ENCODE assay signal across 11 cellular contexts in the genomic region with DNA sequence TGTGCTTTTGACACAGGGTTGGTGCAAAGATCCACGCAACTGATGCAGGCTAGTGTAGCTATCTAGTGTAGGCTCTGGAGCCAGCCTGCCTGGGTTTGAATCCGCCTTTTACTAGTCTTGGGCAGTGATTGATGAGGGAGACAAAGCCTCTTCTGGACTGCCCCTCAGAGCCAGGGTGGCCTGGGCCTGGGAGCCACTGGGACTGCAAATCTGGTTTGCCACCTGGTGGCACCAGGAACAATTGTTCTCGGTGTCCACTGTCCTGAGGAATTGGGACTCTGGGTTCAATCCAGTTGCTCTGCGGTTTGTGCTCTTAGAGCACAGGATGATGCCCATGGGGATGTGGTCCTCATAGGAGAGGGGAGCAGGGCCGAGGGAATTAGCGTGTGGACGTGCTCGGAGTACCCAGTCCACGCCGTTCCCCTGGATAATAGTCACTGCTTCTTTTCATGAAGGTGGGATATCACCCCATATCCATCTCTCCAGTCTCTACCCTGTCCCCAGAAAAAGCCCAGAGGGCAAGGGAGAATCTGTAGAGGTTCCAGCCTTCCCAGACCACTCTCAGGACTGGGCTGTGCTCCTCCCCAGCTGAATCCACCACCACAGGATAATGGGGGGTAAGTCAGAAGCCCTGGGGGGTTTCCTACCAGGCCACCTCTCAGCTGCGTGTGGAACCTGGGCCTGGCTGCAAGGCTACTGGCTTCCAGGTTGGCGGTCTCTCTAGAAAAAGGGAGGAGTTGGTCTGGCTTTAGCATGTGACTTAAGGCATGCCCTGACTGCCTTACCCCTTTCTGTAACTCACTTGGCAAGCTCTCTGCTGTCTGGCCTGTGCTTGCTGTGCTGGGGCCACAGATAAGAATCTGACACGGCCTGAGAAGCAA. TPM values are rescaled to one million over a fixed set of nuclear protein-coding genes. Genes with fewer than 3 reads are reported as not detected.
DNase-seq lines count a peak whose midpoint lies in the region; ATAC-seq and TF ChIP-seq lines count a peak whose summit lies in the region.
"Had no signal": no experiment of that assay in that cellular context is flagged by ENCODE, and none has a peak within 500 bp of the region (broad histone marks: within the 10 kb centered on the region; RNA-seq: fewer than 3 reads in every experiment).

No MANE protein-coding gene starts in this region.

- no peak overlapping the region for H3K4me3 ChIP-seq in CD4-positive, CD25-positive, alpha-beta regulatory T cell (ENCODE audit: low read depth, low read length)
- no peak overlapping the region for H3K4me3 ChIP-seq in HEK293 (ENCODE audit: low read depth, low read length)

- DNase-seq in CD4-positive, CD25-positive, alpha-beta regulatory T cell = no peak
- no peak for DNase-seq in activated naive CD8-positive, alpha-beta T cell treated with anti-CD3 and anti-CD28 coated beads for 36 hours
- DNase-seq in mesothelial cell of epicardium (ENCODE audit: low spot score in 2 of 2, unreplicated experiment in 2 of 2) (no peak), NCI-H345 (lab: John Stamatoyannopoulos, UW) (no peak), ecto neural progenitor cell (ENCODE audit: low spot score) (no peak), DMS79 treated with DMSO at 0.1 percent for 48 hours (lab: John Stamatoyannopoulos, UW) (no peak)
- DNase-seq: colonic mucosa, NCI-H774, substantia nigra had no signal

- no peak overlapping the region for H3K27ac ChIP-seq in CD4-positive, CD25-positive, alpha-beta regulatory T cell (ENCODE audit: insufficient read depth, low read length, poor library complexity, severe bottlenecking)
- no peak overlapping the region for H3K27ac ChIP-seq in HEK293 (ENCODE audit: extremely low read depth, low read depth, low read length)
- H3K27ac ChIP-seq: colonic mucosa had no signal

- TF ChIP-seq CTCF in HEK293 (tag by site-specific recombination; IDR thresholded peaks at IDR 0.05) = 0 out of 2 replicates have a peak, but pooled peaks have one; percentile 24
- no peak for TF ChIP-seq CTCF in mesothelial cell of epicardium (IDR thresholded peaks at IDR 0.05; ENCODE audit: unreplicated experiment)

- peak overlapping the region in 2 of 3 donors; percentile 15 to 42 for H3K27ac Mint-ChIP-seq in CD4-positive, CD25-positive, alpha-beta regulatory T cell
- H3K27ac Mint-ChIP-seq in activated naive CD8-positive, alpha-beta T cell treated with anti-CD3 and anti-CD28 coated beads for 36 hours = no peak overlapping the region
- no peak overlapping the region for H3K27ac Mint-ChIP-seq in mesothelial cell of epicardium

- H3K4me1 ChIP-seq in CD4-positive, CD25-positive, alpha-beta regulatory T cell (ENCODE audit: control insufficient read depth, insufficient read depth, low read length, poor library complexity, severe bottlenecking) = peaks cover 17% of the 10 kb centered on the region
- H3K4me1 ChIP-seq in HEK293 (ENCODE audit: control insufficient read depth, insufficient read depth, low read length) = 0 out of 2 replicates have a peak, but pooled peaks cover 2% of the 10 kb centered on the region
- H3K4me1 ChIP-seq: colonic mucosa had no signal

- H3K9me3 Mint-ChIP-seq in CD4-positive, CD25-positive, alpha-beta regulatory T cell = no peaks in the 10 kb centered on the region
- no peaks in the 10 kb centered on the region for H3K9me3 Mint-ChIP-seq in activated naive CD8-positive, alpha-beta T cell treated with anti-CD3 and anti-CD28 coated beads for 36 hours
- no peaks in the 10 kb centered on the region for H3K9me3 Mint-ChIP-seq in mesothelial cell of epicardium

- CTCF ChIA-PET in HEK293 (lab: Yijun Ruan, JAX) = no interaction called here

- peaks cover 6% of the 10 kb centered on the region for H3K27me3 Mint-ChIP-seq in CD4-positive, CD25-positive, alpha-beta regulatory T cell
- no peaks in the 10 kb centered on the region for H3K27me3 Mint-ChIP-seq in activated naive CD8-positive, alpha-beta T cell treated with anti-CD3 and anti-CD28 coated beads for 36 hours
- no peaks in the 10 kb centered on the region for H3K27me3 Mint-ChIP-seq in mesothelial cell of epicardium (ENCODE audit: low read depth)

- peak overlapping the region; percentile 67 to 96 (median 92) for H3K4me3 Mint-ChIP-seq in CD4-positive, CD25-positive, alpha-beta regulatory T cell
- peak overlapping the region; percentile 53 for H3K4me3 Mint-ChIP-seq in activated naive CD8-positive, alpha-beta T cell treated with anti-CD3 and anti-CD28 coated beads for 36 hours
- H3K4me3 Mint-ChIP-seq in mesothelial cell of epicardium = peak overlapping the region; percentile 88

- no peaks in the 10 kb centered on the region for H3K9me3 ChIP-seq in CD4-positive, CD25-positive, alpha-beta regulatory T cell (ENCODE audit: control insufficient read depth in 2 of 2, low read length in 2 of 2)
- H3K9me3 ChIP-seq in HEK293 (ENCODE audit: control insufficient read depth, insufficient read depth, low read depth, low read length) = no peaks in the 10 kb centered on the region
- H3K9me3 ChIP-seq: colonic mucosa had no signal

- peaks cover 18% of the 10 kb centered on the region for H3K36me3 Mint-ChIP-seq in CD4-positive, CD25-positive, alpha-beta regulatory T cell
- peaks cover 12% of the 10 kb centered on the region for H3K36me3 Mint-ChIP-seq in activated naive CD8-positive, alpha-beta T cell treated with anti-CD3 and anti-CD28 coated beads for 36 hours
- H3K36me3 Mint-ChIP-seq in mesothelial cell of epicardium = peaks cover 3% of the 10 kb centered on the region

- peaks cover 3% of the 10 kb centered on the region for H3K36me3 ChIP-seq in CD4-positive, CD25-positive, alpha-beta regulatory T cell (ENCODE audit: control insufficient read depth, insufficient read depth, low read length)
- peaks cover 0 to 9% of the 10 kb centered on the region in 2 experiments; a peak in 2 of 3 replicates for H3K36me3 ChIP-seq in HEK293 (ENCODE audit: control insufficient read depth in 2 of 2, insufficient read depth in 1 of 2, low read length in 2 of 2)
- H3K36me3 ChIP-seq: colonic mucosa had no signal

- H3K4me1 Mint-ChIP-seq in CD4-positive, CD25-positive, alpha-beta regulatory T cell = peaks cover 0 to 58% (median 19%) of the 10 kb centered on the region in 4 donors
- H3K4me1 Mint-ChIP-seq in activated naive CD8-positive, alpha-beta T cell treated with anti-CD3 and anti-CD28 coated beads for 36 hours = peaks cover 35% of the 10 kb centered on the region
- peaks cover 18% of the 10 kb centered on the region for H3K4me1 Mint-ChIP-seq in mesothelial cell of epicardium

- POLR2A ChIA-PET in HEK293 (lab: Yijun Ruan, JAX) = no interaction called here

- ATAC-seq in CD4-positive, CD25-positive, alpha-beta regulatory T cell (ENCODE audit: low read depth in 2 of 2) = no peak
- no peak for ATAC-seq in GM18520 (IDR thresholded peaks at IDR 0.05; ENCODE audit: unreplicated experiment)

- H3K27me3 ChIP-seq in CD4-positive, CD25-positive, alpha-beta regulatory T cell (ENCODE audit: control insufficient read depth, insufficient read depth, low read length) = no peaks in the 10 kb centered on the region
- H3K27me3 ChIP-seq: colonic mucosa had no signal

TF ChIP-seq in HEK293, 187 proteins besides CTCF, POLR2A, EP300 and RAD21:
- peak; percentile 51 for TF ChIP-seq GLIS1 (tag by site-specific recombination; IDR thresholded peaks at IDR 0.05)
- TF ChIP-seq, protein P1, sequence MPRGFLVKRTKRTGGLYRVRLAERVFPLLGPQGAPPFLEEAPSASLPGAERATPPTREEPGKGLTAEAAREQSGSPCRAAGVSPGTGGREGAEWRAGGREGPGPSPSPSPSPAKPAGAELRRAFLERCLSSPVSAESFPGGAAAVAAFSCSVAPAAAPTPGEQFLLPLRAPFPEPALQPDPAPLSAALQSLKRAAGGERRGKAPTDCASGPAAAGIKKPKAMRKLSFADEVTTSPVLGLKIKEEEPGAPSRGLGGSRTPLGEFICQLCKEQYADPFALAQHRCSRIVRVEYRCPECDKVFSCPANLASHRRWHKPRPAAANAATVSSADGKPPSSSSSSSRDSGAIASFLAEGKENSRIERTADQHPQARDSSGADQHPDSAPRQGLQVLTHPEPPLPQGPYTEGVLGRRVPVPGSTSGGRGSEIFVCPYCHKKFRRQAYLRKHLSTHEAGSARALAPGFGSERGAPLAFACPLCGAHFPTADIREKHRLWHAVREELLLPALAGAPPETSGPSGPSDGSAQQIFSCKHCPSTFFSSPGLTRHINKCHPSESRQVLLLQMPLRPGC (tag by site-specific recombination; IDR thresholded peaks at IDR 0.05) = no peak

RNA-seq across cellular contexts. Expression of gene B4GALT7, which starts 1.9 kb away (rescaled TPM):
- 24.2 TPM for total RNA-seq in CD4-positive, CD25-positive, alpha-beta regulatory T cell
- polyA plus RNA-seq in CD4-positive, CD25-positive, alpha-beta regulatory T cell = 10 to 100 TPM; 18.3 to 19.5 (median 18.5) TPM
- 10 to 100 TPM; 20.0 to 21.0 TPM for total RNA-seq in activated naive CD8-positive, alpha-beta T cell treated with anti-CD3 and anti-CD28 coated beads for 36 hours
- total RNA-seq in mesothelial cell of epicardium = 37.4 to 42.0 TPM (median 39.8 TPM) in 3 replicates

RNA-seq across cellular contexts. Expression of gene TMED9, which starts 9.8 kb away (rescaled TPM):
- total RNA-seq in CD4-positive, CD25-positive, alpha-beta regulatory T cell = 63.2 TPM
- polyA plus RNA-seq in CD4-positive, CD25-positive, alpha-beta regulatory T cell = 100 to 1,000 TPM in 2 of 4 donors, 10 to 100 TPM in 2; 83.7 to 141 (median 108) TPM
- total RNA-seq in activated naive CD8-positive, alpha-beta T cell treated with anti-CD3 and anti-CD28 coated beads for 36 hours = 100 to 1,000 TPM; 102 to 103 TPM
- total RNA-seq in mesothelial cell of epicardium = 146 to 157 TPM (median 151 TPM) in 3 replicates

RNA-seq across cellular contexts. Expression of gene FAM193B, which starts 47.5 kb away (rescaled TPM):
- total RNA-seq in CD4-positive, CD25-positive, alpha-beta regulatory T cell = 179 TPM
- polyA plus RNA-seq in CD4-positive, CD25-positive, alpha-beta regulatory T cell = 1 to 10 TPM; 2.8 to 4.1 (median 3.5) TPM
- 10 to 100 TPM; 47.2 to 52.9 TPM for total RNA-seq in activated naive CD8-positive, alpha-beta T cell treated with anti-CD3 and anti-CD28 coated beads for 36 hours
- total RNA-seq in mesothelial cell of epicardium = 126 to 128 TPM (median 128 TPM) in 3 replicates

Comparison
In these comparisons a context has a peak if more than half of its experiments do, and no peak if none do; other contexts are left out.
1. H3K27ac Mint-ChIP-seq: peak in CD4-positive, CD25-positive, alpha-beta regulatory T cell (2 of 3); none in activated naive CD8-positive, alpha-beta T cell treated with anti-CD3 and anti-CD28 coated beads for 36 hours (single experiment) and mesothelial cell of epicardium (single experiment).
2. Peak in every context shown above with its lines, with median percentiles within 50 percentile points of each other: H3K4me3 Mint-ChIP-seq.